Comparison of ENCODE assay signal across 3 cellular contexts in genomic region chr9:82882133-82882532, GRCh38.
TF ChIP-seq lines count a peak whose summit lies in the region.

No MANE protein-coding gene starts in this region.

TF ChIP-seq in GM23338, 12 proteins besides CTCF, POLR2A, EP300 and RAD21:
- TF ChIP-seq ZNF114 (CRISPR knock-in tag; IDR thresholded peaks at IDR 0.05) = no peak

TF ChIP-seq in endothelial cell of umbilical vein, 7 proteins besides CTCF, POLR2A, EP300 and RAD21:
- TF ChIP-seq JUN (IDR thresholded peaks at IDR 0.05; ENCODE audit: borderline replicate concordance, insufficient read depth, insufficient read length, low read depth) = no peak
- TF ChIP-seq EZH2 (IDR thresholded peaks at IDR 0.05; ENCODE audit: borderline replicate concordance, low read depth, low read length, severe bottlenecking) = no peak
- no peak for TF ChIP-seq POLR2AphosphoS5 (IDR thresholded peaks at IDR 0.05; ENCODE audit: insufficient read depth, low read depth, low read length)
- TF ChIP-seq MYC (IDR thresholded peaks at IDR 0.05; ENCODE audit: low read depth, low read length) = no peak
- TF ChIP-seq GATA2 (IDR thresholded peaks at IDR 0.05; ENCODE audit: insufficient read depth, insufficient read length, low read depth, low read length) = no peak
- TF ChIP-seq MAX (IDR thresholded peaks at IDR 0.05; ENCODE audit: insufficient read depth, insufficient read length) = no peak
- TF ChIP-seq FOS (IDR thresholded peaks at IDR 0.05; ENCODE audit: borderline replicate concordance, insufficient read depth, low read length) = no peak

TF ChIP-seq in GM12891, 5 proteins besides CTCF, POLR2A, EP300 and RAD21:
- no peak for TF ChIP-seq TAF1 (IDR thresholded peaks at IDR 0.05; ENCODE audit: low read depth, low read length)
- TF ChIP-seq POLR2AphosphoS5 (IDR thresholded peaks at IDR 0.05; ENCODE audit: low read depth, low read length) = no peak
- TF ChIP-seq SPI1 (IDR thresholded peaks at IDR 0.05; ENCODE audit: low read depth, low read length) = no peak
- no peak for TF ChIP-seq POU2F2 (IDR thresholded peaks at IDR 0.05; ENCODE audit: low read depth, low read length)
- no peak for TF ChIP-seq PAX5 (IDR thresholded peaks at IDR 0.05; ENCODE audit: insufficient read depth, low read length, severe bottlenecking)
TF ChIP-seq in GM12891: peak in this region for 0.
